ENCODE assay signal across 25 cellular contexts in the genomic region with DNA sequence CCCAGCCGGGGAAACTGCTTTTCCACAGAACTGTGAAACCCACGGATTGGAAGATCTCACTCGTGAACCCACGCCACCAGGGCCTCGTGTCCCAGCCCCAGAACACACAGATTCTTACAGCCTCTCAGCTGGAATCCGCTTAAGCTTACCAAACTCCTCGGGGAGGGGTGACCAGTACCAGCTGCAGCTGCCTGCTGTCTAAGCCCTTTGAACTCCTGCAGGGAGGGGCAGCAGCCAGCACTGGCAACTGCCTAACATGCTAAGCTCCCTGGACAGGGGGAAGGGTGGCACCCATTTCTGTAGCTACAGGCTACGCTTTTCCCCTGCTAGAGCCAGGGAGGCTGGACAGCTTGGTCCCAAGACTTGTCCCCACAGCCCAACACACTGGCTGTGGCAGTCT. TPM values are rescaled to one million over a fixed set of nuclear protein-coding genes. Genes with fewer than 3 reads are reported as not detected.
DNase-seq lines count a peak whose midpoint lies in the region; ATAC-seq and FAIRE-seq lines count a peak whose summit lies in the region.
"Had no signal": no experiment of that assay in that cellular context is flagged by ENCODE, and none has a peak within 500 bp of the region (broad histone marks: within the 10 kb centered on the region; RNA-seq: fewer than 3 reads in every experiment).

No MANE protein-coding gene starts in this region.

- no peak for FAIRE-seq in small intestine (lab: Jason Lieb, UNC)
- FAIRE-seq: G401.6, GM12891, GM19239, HTR-8/SVneo, K562 had no signal

- WGBS in small intestine, 3 donors, result 28 to 60% (median 50%) methylated on average over 6 to 8 of the region's 8 CpGs

- no peaks in the 10 kb centered on the region for H3K27me3 Mint-ChIP-seq in activated CD4-positive, alpha-beta T cell treated with anti-CD3 and anti-CD28 coated beads, Interleukin-2, amount 10 ng/mL, durations not matched to agents 24 days and 14 days
- H3K27me3 Mint-ChIP-seq: CD4-positive, alpha-beta memory T cell had no signal

- H3K9me3 ChIP-seq in BLaER1 (peaks cover 50% of the 10 kb centered on the region), small intestine (ENCODE audit: control insufficient read depth, low read depth) (no peaks in the 10 kb centered on the region)
- H3K9me3 ChIP-seq: A549 had no signal

- H3K4me1 ChIP-seq in BLaER1 (0 out of 2 replicates have a peak, but pooled peaks cover 7% of the 10 kb centered on the region), small intestine (ENCODE audit: control insufficient read depth in 2 of 2, insufficient read depth in 1 of 2, low read depth in 1 of 2, low read length in 1 of 2) (no peaks in the 10 kb centered on the region)
- H3K4me1 ChIP-seq: A549 had no signal

- H3K9me3 Mint-ChIP-seq in activated CD4-positive, alpha-beta T cell treated with anti-CD3 and anti-CD28 coated beads, Interleukin-2, amount 10 ng/mL, durations not matched to agents 24 days and 14 days, result peaks cover 5% of the 10 kb centered on the region
- H3K9me3 Mint-ChIP-seq: HFFc6 had no signal

- H3K36me3 ChIP-seq in BLaER1 (peaks cover 68% of the 10 kb centered on the region), small intestine (ENCODE audit: control insufficient read depth in 2 of 2, insufficient read depth in 2 of 2, low read length in 2 of 2) (no peaks in the 10 kb centered on the region)

- peak overlapping the region; percentile 19; the same call in 1 of the 2 replicates for H3K4me2 ChIP-seq in BLaER1
- H3K4me2 ChIP-seq: A549 had no signal

- H3K4me3 ChIP-seq in BLaER1 (no peak overlapping the region), small intestine (ENCODE audit: low read depth in 1 of 2, low read length in 2 of 2) (no peak overlapping the region)
- H3K4me3 ChIP-seq: A549, K562 had no signal

- ATAC-seq in left lobe of liver (peak; percentile 30), GM21423 (IDR thresholded peaks at IDR 0.05; ENCODE audit: unreplicated experiment) (no peak), GM21723 (IDR thresholded peaks at IDR 0.05; ENCODE audit: unreplicated experiment) (no peak)
- ATAC-seq: A549, HCT116, K562 had no signal

- no peak overlapping the region for H3K4me3 Mint-ChIP-seq in activated CD4-positive, alpha-beta T cell treated with anti-CD3 and anti-CD28 coated beads, Interleukin-2, amount 10 ng/mL, durations not matched to agents 24 days and 14 days
- H3K4me3 Mint-ChIP-seq: CD14-positive monocyte, HFFc6 had no signal

- H3K36me3 Mint-ChIP-seq in activated CD4-positive, alpha-beta T cell treated with anti-CD3 and anti-CD28 coated beads, Interleukin-2, amount 10 ng/mL, durations not matched to agents 24 days and 14 days (ENCODE audit: low read depth), result peaks cover 46% of the 10 kb centered on the region

- H3K4me1 Mint-ChIP-seq in activated CD4-positive, alpha-beta T cell treated with anti-CD3 and anti-CD28 coated beads, Interleukin-2, amount 10 ng/mL, durations not matched to agents 24 days and 14 days, result no peaks in the 10 kb centered on the region

- H4K20me1 ChIP-seq in BLaER1, result peaks cover 42% of the 10 kb centered on the region

- H3K27ac ChIP-seq in BLaER1 (peak overlapping the region; percentile 18; the same call in 1 of the 2 replicates), small intestine (ENCODE audit: low read depth in 1 of 2, low read length in 1 of 2) (no peak overlapping the region)
- H3K27ac ChIP-seq: 22Rv1, A549 had no signal

- DNase-seq in NCI-H524 (lab: John Stamatoyannopoulos, UW), result peak; percentile 70 to 91
- no peak for DNase-seq in left lobe of liver (ENCODE audit: low spot score)
- DNase-seq in small intestine, result peak; percentile 31
- DNase-seq in activated CD4-positive, alpha-beta T cell treated with anti-CD3 and anti-CD28 coated beads, Interleukin-2, amount 10 ng/mL, durations not matched to agents 24 days and 14 days, result no peak
- DNase-seq: AML-193; Calu3; CD4-positive, alpha-beta memory T cell; DMS 273 treated with DMSO at 0.1 percent for 48 hours; DMS53; GOT3; H7; HFFc6; IMR-90 had no signal

- H3K9ac ChIP-seq in BLaER1, result no peak overlapping the region

- intact Hi-C loops in activated CD4-positive, alpha-beta T cell treated with anti-CD3 and anti-CD28 coated beads, Interleukin-2, amount 10 ng/mL, durations not matched to agents 24 days and 14 days (cut with micrococcal nuclease), result no loop called here

- H3K27me3 ChIP-seq in BLaER1, result no peaks in the 10 kb centered on the region
- H3K27me3 ChIP-seq in small intestine (ENCODE audit: control insufficient read depth in 2 of 2, insufficient read depth in 2 of 2, low read length in 2 of 2), result no peaks in the 10 kb centered on the region

- no peak overlapping the region for H3K27ac Mint-ChIP-seq in activated CD4-positive, alpha-beta T cell treated with anti-CD3 and anti-CD28 coated beads, Interleukin-2, amount 10 ng/mL, durations not matched to agents 24 days and 14 days
- H3K27ac Mint-ChIP-seq: CD14-positive monocyte; CD4-positive, alpha-beta memory T cell; HFFc6 had no signal

RNA-seq across cellular contexts. Expression of gene TBL1X, which starts 38.4 kb away (rescaled TPM):
- total RNA-seq in left lobe of liver, result 33.3 TPM
- 1 to 10 TPM in 2 of 3 donors, under 1 TPM in 1; 0.89 to 4.7 (median 3.2) TPM for polyA plus RNA-seq in small intestine
- total RNA-seq in activated CD4-positive, alpha-beta T cell treated with anti-CD3 and anti-CD28 coated beads, Interleukin-2, amount 10 ng/mL, durations not matched to agents 24 days and 14 days, result 20.0 and 25.5 TPM in 2 replicates

Comparison
In these comparisons a context has a peak if more than half of its experiments do, and no peak if none do; other contexts are left out.
1. DNase-seq: peak in NCI-H524 (2 of 2) and small intestine (single experiment); none in left lobe of liver (single experiment) and activated CD4-positive, alpha-beta T cell treated with anti-CD3 and anti-CD28 coated beads, Interleukin-2, amount 10 ng/mL, durations not matched to agents 24 days and 14 days (single experiment).